11 cellular contexts compared by ENCODE assay signal in genomic region chr3:46746711-46747110, GRCh38. TPM values are rescaled to one million over a fixed set of nuclear protein-coding genes. Genes with fewer than 3 reads are reported as not detected.
"Had no signal": no experiment of that assay in that cellular context is flagged by ENCODE, and none has a peak within 500 bp of the region (broad histone marks: within the 10 kb centered on the region; RNA-seq: fewer than 3 reads in every experiment).

No MANE protein-coding gene starts in this region.

- DNase-seq: H9, HCEC 1CT, KBM-7 had no signal

- H3K9me3 Mint-ChIP-seq: GM23338, H9, IgD-negative memory B cell had no signal

- H3K9ac ChIP-seq: KMS-11 had no signal

- FAIRE-seq: H1, H54, HepG2 had no signal

- H3K4me3 ChIP-seq: GM23338 had no signal

- H3K4me2 ChIP-seq: GM23338, KMS-11 had no signal

- H2AFZ ChIP-seq: GM23338 had no signal

- H3K4me3 Mint-ChIP-seq: GM23338, H9, IgD-negative memory B cell had no signal

- H3K27ac Mint-ChIP-seq: GM23338, H9, IgD-negative memory B cell had no signal

- ATAC-seq: GM23338, HepG2 had no signal

- H3K27ac ChIP-seq: HL-60, KMS-11 had no signal

RNA-seq across cellular contexts. Expression of gene PRSS50, which starts 29.0 kb away (rescaled TPM):
- total RNA-seq: HepG2, HT1080 had no signal
- polyA plus RNA-seq: HepG2, IgD-negative memory B cell had no signal

RNA-seq across cellular contexts. Expression of gene TMIE, which starts 45.5 kb away (rescaled TPM):
- total RNA-seq: HepG2, HT1080 had no signal
- polyA plus RNA-seq: HepG2, IgD-negative memory B cell had no signal

RNA-seq across cellular contexts. Expression of gene ALS2CL, which starts 53.2 kb away (rescaled TPM):
- total RNA-seq: HepG2 had no signal
- polyA plus RNA-seq: HepG2 had no signal
